1 cellular context compared by ENCODE assay signal in genomic region chr6:31401403-31401802, GRCh38.
A peak's percentile ranks its signal among the peaks of the same experiment; 100 is the strongest.
TF ChIP-seq lines count a peak whose summit lies in the region.

No MANE protein-coding gene starts in this region.

TF ChIP-seq in HepG2, 621 proteins besides CTCF, POLR2A, EP300 and RAD21:
- TF ChIP-seq TEAD3 (CRISPR knock-in tag; optimal IDR thresholded peaks at IDR 0.05; ENCODE audit: borderline replicate concordance) (peak; percentile 95), ARID5B (CRISPR knock-in tag; IDR thresholded peaks at IDR 0.05) (0 out of 2 replicates have a peak, but pooled peaks have one; percentile 11), ZNF619 (CRISPR knock-in tag; IDR thresholded peaks at IDR 0.05) (no peak), PRMT3 (CRISPR knock-in tag; IDR thresholded peaks at IDR 0.05; ENCODE audit: borderline replicate concordance, low read depth) (no peak), CREB1 (IDR thresholded peaks at IDR 0.05) (no peak), CREB1 (CRISPR knock-in tag; IDR thresholded peaks at IDR 0.05) (0 out of 2 replicates have a peak, but pooled peaks have one; percentile 37), MED1 (CRISPR knock-in tag; IDR thresholded peaks at IDR 0.05) (peak; percentile 43; the same call in 1 of the 2 replicates), ELF4 (CRISPR knock-in tag; IDR thresholded peaks at IDR 0.05; ENCODE audit: borderline replicate concordance) (no peak), ZNF264 (CRISPR knock-in tag; IDR thresholded peaks at IDR 0.05) (0 out of 2 replicates have a peak, but pooled peaks have one; percentile 17), SMAD9 (CRISPR knock-in tag; IDR thresholded peaks at IDR 0.05) (no peak), ATF6 (CRISPR knock-in tag; conservative IDR thresholded peaks at IDR 0.05) (no peak), ZNF891 (CRISPR knock-in tag; IDR thresholded peaks at IDR 0.05) (no peak), TAF1 (CRISPR knock-in tag; IDR thresholded peaks at IDR 0.05) (peak; percentile 37; the same call in 1 of the 2 replicates), ZNF605 (CRISPR knock-in tag; IDR thresholded peaks at IDR 0.05) (peak; percentile 18; the same call in 1 of the 2 replicates), ZNF850 (CRISPR knock-in tag; conservative IDR thresholded peaks at IDR 0.05) (no peak), ZNF446 (CRISPR knock-in tag; IDR thresholded peaks at IDR 0.05) (no peak), IRF9 (CRISPR knock-in tag; IDR thresholded peaks at IDR 0.05; ENCODE audit: borderline replicate concordance) (no peak), KDM2A (CRISPR knock-in tag; IDR thresholded peaks at IDR 0.05; ENCODE audit: borderline replicate concordance, low read depth) (0 out of 2 replicates have a peak, but pooled peaks have one; percentile 12), POGZ (CRISPR knock-in tag; IDR thresholded peaks at IDR 0.05) (no peak), FOSL1 (CRISPR knock-in tag; IDR thresholded peaks at IDR 0.05; ENCODE audit: borderline replicate concordance) (peak; percentile 63; the same call in 1 of the 2 replicates), ZNF335 (CRISPR knock-in tag; IDR thresholded peaks at IDR 0.05) (0 out of 2 replicates have a peak, but pooled peaks have one; percentile 17), ZNF362 (CRISPR knock-in tag; IDR thresholded peaks at IDR 0.05; ENCODE audit: borderline replicate concordance) (peak; percentile 86), E2F1 (CRISPR knock-in tag; IDR thresholded peaks at IDR 0.05) (no peak), FOSL2 (CRISPR knock-in tag; IDR thresholded peaks at IDR 0.05) (peak; percentile 87), CC2D1A (CRISPR knock-in tag; IDR thresholded peaks at IDR 0.05) (no peak), JUNB (CRISPR knock-in tag; IDR thresholded peaks at IDR 0.05; ENCODE audit: borderline replicate concordance) (peak; percentile 52; the same call in 1 of the 2 replicates), MBNL3 (CRISPR knock-in tag; conservative IDR thresholded peaks at IDR 0.05) (no peak), RCOR2 (CRISPR knock-in tag; IDR thresholded peaks at IDR 0.05) (no peak), ATF3 (CRISPR knock-in tag; IDR thresholded peaks at IDR 0.05) (peak; percentile 52; the same call in 1 of the 2 replicates), SAP130 (CRISPR knock-in tag; IDR thresholded peaks at IDR 0.05; ENCODE audit: low read depth) (peak; percentile 71), GATAD2A (CRISPR knock-in tag; IDR thresholded peaks at IDR 0.05) (peak; percentile 5; the same call in 1 of the 2 replicates), POLR2G (IDR thresholded peaks at IDR 0.05; ENCODE audit: low read depth, low read length) (0 out of 2 replicates have a peak, but pooled peaks have one; percentile 31)
